Comparison of ENCODE assay signal across 4 cellular contexts in genomic region chr10:73674546-73674945, GRCh38. TPM values are rescaled to one million over a fixed set of nuclear protein-coding genes. Genes with fewer than 3 reads are reported as not detected.
"Had no signal": no experiment of that assay in that cellular context is flagged by ENCODE, and none has a peak within 500 bp of the region (broad histone marks: within the 10 kb centered on the region; RNA-seq: fewer than 3 reads in every experiment).

No MANE protein-coding gene starts in this region.

RNA-seq across cellular contexts. Expression of gene SYNPO2L, which starts 18.7 kb away (rescaled TPM):
- total RNA-seq: M059J, MCF 10A, NCI-H460 had no signal

RNA-seq across cellular contexts. Expression of gene MYOZ1, which starts 33.3 kb away (rescaled TPM):
- total RNA-seq: LHCN-M2, MCF 10A, NCI-H460 had no signal
